In genomic region chr2:177212895-177213856, GRCh38 we compare ENCODE assay signal across 1 cellular context.
TF ChIP-seq lines count a peak whose summit lies in the region.

No MANE protein-coding gene starts in this region.

TF ChIP-seq in SK-N-SH treated with all-trans-retinoic acid at 6 μM for 48 hours, 23 proteins besides CTCF, POLR2A, EP300 and RAD21 (continued from another document):
- TF ChIP-seq TSHZ2 (CRISPR knock-in tag; IDR thresholded peaks at IDR 0.05), result peak; percentile 34; the same call in 1 of the 2 replicates
